16 cellular contexts compared by ENCODE assay signal in genomic region chr3:190325923-190326322, GRCh38. TPM values are rescaled to one million over a fixed set of nuclear protein-coding genes. Genes with fewer than 3 reads are reported as not detected.
DNase-seq lines count a peak whose midpoint lies in the region; ATAC-seq and TF ChIP-seq lines count a peak whose summit lies in the region.
"Had no signal": no experiment of that assay in that cellular context is flagged by ENCODE, and none has a peak within 500 bp of the region (broad histone marks: within the 10 kb centered on the region; RNA-seq: fewer than 3 reads in every experiment).

No MANE protein-coding gene starts in this region.

- no peak overlapping the region for H3K4me3 Mint-ChIP-seq in activated T-helper 17 cell treated with anti-CD3 and anti-CD28 coated beads, Interleukin-2, amount 50 U/mL, for 72 hours
- H3K4me3 Mint-ChIP-seq: activated B cell treated with CpG ODN at 0.5 μM for 24 hours, immature natural killer cell had no signal

- no TSS peak for BruUV-seq in A673 (replicated peaks; lab: Mats Ljungman, UMichigan)

- no peaks in the 10 kb centered on the region for H4K20me1 ChIP-seq in hepatocyte (ENCODE audit: insufficient read depth, poor library complexity, severe bottlenecking)

- peaks cover 51% of the 10 kb centered on the region for H3K4me1 ChIP-seq in A673 (ENCODE audit: insufficient read depth, low read length, poor library complexity, severe bottlenecking)
- H3K4me1 ChIP-seq in HEK293 (ENCODE audit: control insufficient read depth, insufficient read depth, low read length), result peaks cover 3% of the 10 kb centered on the region
- H3K4me1 ChIP-seq in hepatocyte (ENCODE audit: insufficient read depth), result peaks cover 11% of the 10 kb centered on the region

- DNase-seq in A673 (ENCODE audit: low spot score) (peak; percentile 69), hepatocyte (ENCODE audit: low spot score) (no peak), NCI-H2171 treated with DMSO at 0.1 percent for 48 hours (lab: John Stamatoyannopoulos, UW) (no peak)
- DNase-seq: activated B cell treated with CpG ODN at 0.5 μM for 24 hours; amniotic stem cell; cortex of kidney; immature natural killer cell; Kasumi-1; mucosa of descending colon; stimulated activated CD4-positive, alpha-beta T cell treated with anti-CD3 and anti-CD28 coated beads, Interleukin-15, amount 100 ng/mL, for 24 hours had no signal

- H3K9me3 Mint-ChIP-seq in activated T-helper 17 cell treated with anti-CD3 and anti-CD28 coated beads, Interleukin-2, amount 50 U/mL, for 72 hours, result no peaks in the 10 kb centered on the region
- H3K9me3 Mint-ChIP-seq: activated B cell treated with CpG ODN at 0.5 μM for 24 hours had no signal

- H3K9me3 ChIP-seq in A673 (ENCODE audit: low read depth, low read length, poor library complexity, severe bottlenecking) (no peaks in the 10 kb centered on the region), HEK293 (ENCODE audit: control insufficient read depth, insufficient read depth, low read depth, low read length) (no peaks in the 10 kb centered on the region), hepatocyte (ENCODE audit: low read depth) (no peaks in the 10 kb centered on the region)
- H3K9me3 ChIP-seq: mucosa of descending colon, tibial nerve had no signal

- H2AFZ ChIP-seq in hepatocyte, result no peak overlapping the region

- no peaks in the 10 kb centered on the region for H3K9me2 ChIP-seq in hepatocyte (replicated peaks; ENCODE audit: insufficient read depth)

- WGBS in hepatocyte (ENCODE audit: low lambda C conversion rate, missing lambda C conversion rate), result 88% methylated on average over 1 of the region's 1 CpG

- POLR2A ChIA-PET in A673 (lab: Charles Lee; ENCODE audit: low non-redundant PET) (no interaction called here), HEK293 (lab: Yijun Ruan, JAX) (no interaction called here)

- intact Hi-C loops in A673 (cut with micrococcal nuclease; ENCODE audit: unreplicated experiment), result loop anchor here (5.0 kb wide), 1 partner anchor 96 kb away; no protein-coding TSS in a partner anchor

- peaks cover 7% of the 10 kb centered on the region for H3K79me2 ChIP-seq in hepatocyte

- H3K4me3 ChIP-seq in A673 (ENCODE audit: low read depth, low read length, poor library complexity, severe bottlenecking), result no peak overlapping the region
- H3K4me3 ChIP-seq in HEK293 (ENCODE audit: low read depth, low read length), result no peak overlapping the region
- H3K4me3 ChIP-seq in hepatocyte, result no peak overlapping the region
- H3K4me3 ChIP-seq: mucosa of descending colon, tibial nerve had no signal

- CTCF ChIA-PET in A673 (lab: Charles Lee), result no interaction called here
- CTCF ChIA-PET in HEK293 (lab: Yijun Ruan, JAX), result interaction anchor here (0.6 to 0.8 kb wide), 2 partner anchors 9 to 359 kb away, joined by 3 read pairs; no protein-coding TSS in a partner anchor

- H3K27me3 Mint-ChIP-seq in activated T-helper 17 cell treated with anti-CD3 and anti-CD28 coated beads, Interleukin-2, amount 50 U/mL, for 72 hours, result peaks cover 49% of the 10 kb centered on the region

- peak; percentile 51 for ATAC-seq in activated T-helper 17 cell treated with anti-CD3 and anti-CD28 coated beads, Interleukin-2, amount 50 U/mL, for 72 hours (replicated peaks)
- ATAC-seq in HG02571 (IDR thresholded peaks at IDR 0.05; ENCODE audit: unreplicated experiment) (no peak), GM21423 (IDR thresholded peaks at IDR 0.05; ENCODE audit: unreplicated experiment) (no peak), GM18870 (IDR thresholded peaks at IDR 0.05; ENCODE audit: unreplicated experiment) (no peak)
- ATAC-seq: mucosa of descending colon had no signal

- H3K36me3 Mint-ChIP-seq in activated T-helper 17 cell treated with anti-CD3 and anti-CD28 coated beads, Interleukin-2, amount 50 U/mL, for 72 hours (ENCODE audit: low read depth), result no peaks in the 10 kb centered on the region
- H3K36me3 Mint-ChIP-seq: immature natural killer cell had no signal

- no peaks in the 10 kb centered on the region for H3K27me3 ChIP-seq in A673 (replicated peaks; ENCODE audit: insufficient read depth, low read depth, low read length, poor library complexity)
- H3K27me3 ChIP-seq in hepatocyte, result no peaks in the 10 kb centered on the region
- H3K27me3 ChIP-seq: tibial nerve had no signal

- H3K27ac Mint-ChIP-seq in activated T-helper 17 cell treated with anti-CD3 and anti-CD28 coated beads, Interleukin-2, amount 50 U/mL, for 72 hours, result no peak overlapping the region
- H3K27ac Mint-ChIP-seq: activated B cell treated with CpG ODN at 0.5 μM for 24 hours, immature natural killer cell had no signal

- H3K4me1 Mint-ChIP-seq in activated T-helper 17 cell treated with anti-CD3 and anti-CD28 coated beads, Interleukin-2, amount 50 U/mL, for 72 hours, result peaks cover 7% of the 10 kb centered on the region

- peak overlapping the region; percentile 9 for H3K4me2 ChIP-seq in hepatocyte

- TF ChIP-seq CTCF in A673 (conservative IDR thresholded peaks at IDR 0.05; ENCODE audit: low read depth, low read length) (no peak), HEK293 (tag by site-specific recombination; IDR thresholded peaks at IDR 0.05) (no peak), hepatocyte (IDR thresholded peaks at IDR 0.05; ENCODE audit: poor library complexity) (no peak)

- H3K27ac ChIP-seq in A673 (ENCODE audit: low read depth, low read length, poor library complexity, severe bottlenecking) (peak overlapping the region; percentile 61), HEK293 (ENCODE audit: extremely low read depth, low read depth, low read length) (no peak overlapping the region), hepatocyte (no peak overlapping the region)
- H3K27ac ChIP-seq: tibial nerve had no signal

- H3K36me3 ChIP-seq in A673 (ENCODE audit: insufficient read depth, low read length, poor library complexity, severe bottlenecking), result no peaks in the 10 kb centered on the region
- H3K36me3 ChIP-seq in HEK293 (ENCODE audit: control insufficient read depth in 2 of 2, insufficient read depth in 1 of 2, low read length in 2 of 2), result no peaks in the 10 kb centered on the region
- H3K36me3 ChIP-seq in hepatocyte (replicated peaks; ENCODE audit: insufficient read depth, low read depth), result no peaks in the 10 kb centered on the region
- H3K36me3 ChIP-seq: tibial nerve had no signal

TF ChIP-seq in HEK293, 187 proteins besides CTCF, POLR2A, EP300 and RAD21:
- TF ChIP-seq RBAK (tag by site-specific recombination; IDR thresholded peaks at IDR 0.05), result no peak
- TF ChIP-seq ZFP37 (tag by site-specific recombination; IDR thresholded peaks at IDR 0.05), result 0 out of 2 replicates have a peak, but pooled peaks have one; percentile 20

RNA-seq across cellular contexts. Expression of gene CLDN1, which starts 3.7 kb away (rescaled TPM):
- 173 and 184 TPM in 2 replicates for total RNA-seq in A673 (2021)
- under 1 TPM; 0.11 to 0.61 TPM for total RNA-seq in activated T-helper 17 cell treated with anti-CD3 and anti-CD28 coated beads, Interleukin-2, amount 50 U/mL, for 72 hours
- 106 and 123 TPM in 2 replicates for total RNA-seq in hepatocyte
- 45.3 and 46.9 TPM in 2 replicates for polyA plus RNA-seq in hepatocyte
- total RNA-seq: activated B cell treated with CpG ODN at 0.5 μM for 24 hours had no signal
- polyA plus RNA-seq: immature natural killer cell had no signal

Comparison
In these comparisons a context has a peak if more than half of its experiments do, and no peak if none do; other contexts are left out.
1. RNA of gene CLDN1, which starts 3.7 kb away (total RNA-seq): 173 to 184 TPM in A673 and 106 to 123 TPM in hepatocyte; 0.11 to 0.61 TPM in activated T-helper 17 cell treated with anti-CD3 and anti-CD28 coated beads, Interleukin-2, amount 50 U/mL, for 72 hours; every median in the first group is over 10 times any median in the second.